Comparison of ENCODE assay signal across 20 cellular contexts in genomic region chr7:147571436-147572180, GRCh38.
"Had no signal": no experiment of that assay in that cellular context is flagged by ENCODE, and none has a peak within 500 bp of the region (broad histone marks: within the 10 kb centered on the region; RNA-seq: fewer than 3 reads in every experiment).

No MANE protein-coding gene starts in this region.

- H3K4me3 ChIP-seq: thyroid gland, upper lobe of right lung had no signal

- H3K4me1 ChIP-seq: thyroid gland, upper lobe of right lung had no signal

- H3K9me2 ChIP-seq: SK-N-SH had no signal

- H3K27me3 ChIP-seq: thyroid gland, upper lobe of right lung had no signal

- DNase-seq: activated CD4-positive, alpha-beta memory T cell treated with anti-CD3 and anti-CD28 coated beads for 36 hours; activated CD4-positive, alpha-beta T cell treated with anti-CD3 and anti-CD28 coated beads for 48 hours; activated effector memory CD4-positive, alpha-beta T cell treated with Interleukin-2 at 50 U/mL for 16 hours; activated naive CD4-positive, alpha-beta T cell treated with anti-CD3 and anti-CD28 coated beads for 36 hours; activated T-cell treated with anti-CD3 and anti-CD28 coated beads, Interleukin-2, amount 50 U/mL, for 72 hours; amygdala; effector memory CD4-positive, alpha-beta T cell; foreskin melanocyte; head of caudate nucleus; left cardiac atrium; mesendoderm; naive thymus-derived CD8-positive, alpha-beta T cell; posterior cingulate gyrus; SK-N-SH; small intestine; stimulated activated CD4-positive, alpha-beta T cell treated with anti-CD3 and anti-CD28 coated beads, Interleukin-2, amount 100 ng/mL, for 24 hours; stimulated activated naive B cell treated with anti-CD40 and anti-IgM and Interleukin-4, amounts not matched to agents 10 μg/mL and 1 μg/mL and 100 μg/mL, for 72 hours; thyroid gland; upper lobe of right lung had no signal

- H3K27ac ChIP-seq: thyroid gland, upper lobe of right lung had no signal

- H3K4me2 ChIP-seq: SK-N-SH had no signal

- H3K36me3 ChIP-seq: thyroid gland, upper lobe of right lung had no signal

- FAIRE-seq: islet of Langerhans, small intestine had no signal

- H3K9ac ChIP-seq: SK-N-SH had no signal

- H3K9me3 ChIP-seq: SK-N-SH, thyroid gland, upper lobe of right lung had no signal
